ENCODE assay signal across 24 cellular contexts in the genomic region with DNA sequence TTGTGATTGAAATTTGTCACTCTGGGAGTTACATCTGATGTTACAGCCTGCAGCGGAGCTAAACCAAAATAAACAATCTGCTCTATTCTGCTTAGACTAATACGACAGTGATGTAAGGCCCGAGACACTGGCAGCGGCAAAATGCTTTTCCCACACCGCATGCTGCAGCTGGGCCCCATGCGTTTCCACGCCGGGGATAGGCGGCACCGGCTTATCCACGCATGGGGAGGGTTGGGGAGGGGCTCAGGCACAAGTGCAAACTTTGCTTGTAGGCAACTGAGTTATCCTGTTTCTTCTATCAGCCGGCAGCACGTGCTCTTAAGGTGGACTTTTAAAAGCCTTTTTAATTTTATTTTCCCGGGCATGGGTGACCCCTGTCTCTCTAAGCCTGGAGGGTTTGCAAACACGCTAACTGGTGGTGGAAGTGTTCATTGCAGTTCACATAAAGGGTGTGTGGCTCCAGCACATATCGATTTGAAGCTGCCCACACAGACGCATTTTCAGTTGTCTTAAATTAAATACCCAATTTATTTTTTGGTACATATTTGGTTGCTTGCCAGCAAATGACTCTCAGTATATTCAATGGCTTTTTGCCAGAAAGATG.
A peak's percentile ranks its signal among the peaks of the same experiment; 100 is the strongest.
DNase-seq lines count a peak whose midpoint lies in the region; TF ChIP-seq lines count a peak whose summit lies in the region.
"Had no signal": no experiment of that assay in that cellular context is flagged by ENCODE, and none has a peak within 500 bp of the region (broad histone marks: within the 10 kb centered on the region; RNA-seq: fewer than 3 reads in every experiment).

No MANE protein-coding gene starts in this region.

- no peak overlapping the region for H3K27ac Mint-ChIP-seq in neural crest cell (ENCODE audit: unreplicated experiment)
- H3K27ac Mint-ChIP-seq: activated naive CD8-positive, alpha-beta T cell treated with anti-CD3 and anti-CD28 coated beads, Interleukin-2, amount 50 U/mL, for 24 hours; T-helper 17 cell had no signal

- H3K4me3 ChIP-seq in BE2C (ENCODE audit: low read depth, low read length) (peak overlapping the region; percentile 11; the same call in 1 of the 2 replicates), choroid plexus epithelial cell (ENCODE audit: low read depth, low read length) (no peak overlapping the region)
- H3K4me3 ChIP-seq: spleen, stomach, upper lobe of left lung had no signal

- DNase-seq in BE2C (peak; percentile 31), NCI-H1092 treated with DMSO at 0.1 percent for 48 hours (lab: John Stamatoyannopoulos, UW) (peak; percentile 52), choroid plexus epithelial cell (ENCODE audit: low read depth) (peak; percentile 40), neural crest cell (ENCODE audit: low read depth, low spot score) (no peak), NCI-H2029 treated with DMSO at 0.1 percent for 48 hours (lab: John Stamatoyannopoulos, UW) (no peak), AG08396 (ENCODE audit: low spot score) (no peak), LoVo (ENCODE audit: low spot score) (no peak), RPMI8226 (no peak)
- DNase-seq: activated CD4-positive, alpha-beta T cell treated with anti-CD3 and anti-CD28 coated beads, Interleukin-2, amount 50 U/mL, for 1 hour; activated effector memory CD4-positive, alpha-beta T cell treated with Interleukin-2 at 50 U/mL for 16 hours; activated naive CD8-positive, alpha-beta T cell treated with anti-CD3 and anti-CD28 coated beads, Interleukin-2, amount 50 U/mL, for 24 hours; AML-193; DMS79; IMR-90; MM.1S; NCI-H2029; NCI-H524; OCI-M1; SIG-M5; spleen; stimulated activated CD4-positive, alpha-beta T cell treated with anti-CD3 and anti-CD28 coated beads, Interleukin-4, amount 100 ng/mL, for 24 hours; stomach; T-helper 17 cell had no signal

- no peaks in the 10 kb centered on the region for H3K27me3 ChIP-seq in BE2C
- H3K27me3 ChIP-seq: spleen, stomach, upper lobe of left lung had no signal

- H3K4me1 Mint-ChIP-seq in neural crest cell = peaks cover 9% of the 10 kb centered on the region
- H3K4me1 Mint-ChIP-seq: activated naive CD8-positive, alpha-beta T cell treated with anti-CD3 and anti-CD28 coated beads, Interleukin-2, amount 50 U/mL, for 24 hours; T-helper 17 cell had no signal

- no peaks in the 10 kb centered on the region for H3K9me3 Mint-ChIP-seq in neural crest cell
- H3K9me3 Mint-ChIP-seq: activated naive CD8-positive, alpha-beta T cell treated with anti-CD3 and anti-CD28 coated beads, Interleukin-2, amount 50 U/mL, for 24 hours had no signal

- no peaks in the 10 kb centered on the region for H3K9me3 ChIP-seq in BE2C
- H3K9me3 ChIP-seq: spleen, stomach, upper lobe of left lung had no signal

- peaks cover 15% of the 10 kb centered on the region for H3K4me1 ChIP-seq in BE2C
- H3K4me1 ChIP-seq: spleen, upper lobe of left lung had no signal

- no peak overlapping the region for H3K4me3 Mint-ChIP-seq in neural crest cell
- H3K4me3 Mint-ChIP-seq: activated naive CD8-positive, alpha-beta T cell treated with anti-CD3 and anti-CD28 coated beads, Interleukin-2, amount 50 U/mL, for 24 hours; T-helper 17 cell had no signal

- no peaks in the 10 kb centered on the region for H3K27me3 Mint-ChIP-seq in neural crest cell (ENCODE audit: low read depth)
- H3K27me3 Mint-ChIP-seq: activated naive CD8-positive, alpha-beta T cell treated with anti-CD3 and anti-CD28 coated beads, Interleukin-2, amount 50 U/mL, for 24 hours; T-helper 17 cell had no signal

- no peaks in the 10 kb centered on the region for H3K36me3 ChIP-seq in BE2C
- H3K36me3 ChIP-seq: spleen, stomach, upper lobe of left lung had no signal

- TF ChIP-seq CTCF in BE2C (IDR thresholded peaks at IDR 0.05; ENCODE audit: low read depth, low read length) (peak; percentile 59), choroid plexus epithelial cell (conservative IDR thresholded peaks at IDR 0.05; ENCODE audit: low read depth, low read length) (peak; percentile 53), neural crest cell (conservative IDR thresholded peaks at IDR 0.05) (peak; percentile 13)

- no peaks in the 10 kb centered on the region for H3K36me3 Mint-ChIP-seq in neural crest cell (ENCODE audit: low read depth)

Comparison
In these comparisons a context has a peak if more than half of its experiments do, and no peak if none do; other contexts are left out.
1. DNase-seq: peak in BE2C (single experiment), NCI-H1092 treated with DMSO at 0.1 percent for 48 hours (single experiment) and choroid plexus epithelial cell (single experiment); none in neural crest cell (single experiment), NCI-H2029 treated with DMSO at 0.1 percent for 48 hours (single experiment), AG08396 (single experiment), LoVo (single experiment) and RPMI8226 (single experiment).
2. Peak in every context shown above with its lines, with median percentiles within 50 percentile points of each other: CTCF ChIP-seq.